In the genomic region with DNA sequence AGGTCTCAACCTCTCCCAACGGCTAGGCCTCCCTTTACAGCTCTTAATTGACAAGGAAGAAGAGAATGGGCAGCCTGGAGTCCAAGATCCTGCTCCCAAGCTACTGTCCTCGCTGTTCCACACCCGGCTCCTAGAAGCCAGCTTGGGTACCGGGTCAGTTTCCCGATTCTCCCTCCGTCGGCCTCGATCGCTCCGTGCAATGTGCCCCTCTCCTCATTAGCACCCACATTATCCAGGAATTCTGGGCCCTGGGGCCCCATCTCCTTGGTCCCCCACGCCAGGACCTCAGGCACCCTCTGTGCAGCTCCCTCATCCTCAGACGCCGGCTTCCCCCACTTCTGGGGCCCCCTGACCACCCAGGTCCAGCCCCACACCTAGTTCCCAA, we compare ENCODE assay signal across 7 cellular contexts. TPM values are rescaled to one million over a fixed set of nuclear protein-coding genes. Genes with fewer than 3 reads are reported as not detected.
DNase-seq lines count a peak whose midpoint lies in the region; ATAC-seq and TF ChIP-seq lines count a peak whose summit lies in the region.

No MANE protein-coding gene starts in this region.

- H3K4me1 ChIP-seq in stomach: peaks cover 27 to 49% (median 42%) of the 10 kb centered on the region in 4 donors

- no peak for TF ChIP-seq CTCF in stomach (IDR thresholded peaks at IDR 0.05)

- H3K4me3 Mint-ChIP-seq in activated CD4-positive, alpha-beta memory T cell treated with anti-CD3 and anti-CD28 coated beads, Interleukin-2, amount 10 ng/mL, durations not matched to agents 7 days and 5 days: peak overlapping the region; percentile 100

- DNase-seq in activated CD4-positive, alpha-beta memory T cell treated with anti-CD3 and anti-CD28 coated beads, Interleukin-2, amount 10 ng/mL, durations not matched to agents 7 days and 5 days: no peak
- DNase-seq in stomach (no peak), hippocampal formation (lab: John Stamatoyannopoulos, UW) (no peak), posterior cingulate gyrus (no peak), SKM-1 treated with dmso at 0.1 percent for 144 hours (lab: John Stamatoyannopoulos, UW; ENCODE audit: unreplicated experiment) (no peak)

- H3K36me3 Mint-ChIP-seq in activated CD4-positive, alpha-beta memory T cell treated with anti-CD3 and anti-CD28 coated beads, Interleukin-2, amount 10 ng/mL, durations not matched to agents 7 days and 5 days (ENCODE audit: low read depth): peaks cover 49% of the 10 kb centered on the region

- peaks cover 27 to 42% (median 35%) of the 10 kb centered on the region in 4 donors for H3K36me3 ChIP-seq in stomach

- POLR2A ChIA-PET in activated CD4-positive, alpha-beta memory T cell treated with anti-CD3 and anti-CD28 coated beads, Interleukin-2, amount 10 ng/mL, durations not matched to agents 7 days and 5 days (lab: Charles Lee): interaction anchor here (0.8 to 4.7 kb wide), 15 partner anchors 10 to 1168 kb away, joined by 3 to 55 read pairs (median 7); a partner anchor contains a TSS

- H3K27me3 ChIP-seq in stomach: no peaks in the 10 kb centered on the region

- TF ChIP-seq POLR2A in stomach (IDR thresholded peaks at IDR 0.05): no peak

- no peak for TF ChIP-seq EP300 in stomach (IDR thresholded peaks at IDR 0.05)

- 0 to 2% (median 0%) methylated on average over 10 to 13 of the region's 13 CpGs for WGBS in stomach, 5 donors

- CTCF ChIA-PET in activated CD4-positive, alpha-beta memory T cell treated with anti-CD3 and anti-CD28 coated beads, Interleukin-2, amount 10 ng/mL, durations not matched to agents 7 days and 5 days (lab: Charles Lee): interaction anchor here (0.6 to 9.9 kb wide), 8 partner anchors 10 to 1562 kb away, joined by 3 to 95 read pairs (median 4); a partner anchor contains a TSS

- H3K27ac Mint-ChIP-seq in activated CD4-positive, alpha-beta memory T cell treated with anti-CD3 and anti-CD28 coated beads, Interleukin-2, amount 10 ng/mL, durations not matched to agents 7 days and 5 days: peak overlapping the region; percentile 99

- ATAC-seq in HG02642 (IDR thresholded peaks at IDR 0.05; ENCODE audit: poor library complexity, unreplicated experiment): peak; percentile 2

- no peaks in the 10 kb centered on the region for H3K9me3 ChIP-seq in stomach

- H3K4me3 ChIP-seq in iPS-11a (ENCODE audit: low read depth, low read length): peak overlapping the region; percentile 89
- peak overlapping the region; percentile 64 to 93 (median 80) for H3K4me3 ChIP-seq in stomach

- peak overlapping the region; percentile 96 to 99 (median 96) for H3K27ac ChIP-seq in stomach

- no peaks in the 10 kb centered on the region for H3K27me3 Mint-ChIP-seq in activated CD4-positive, alpha-beta memory T cell treated with anti-CD3 and anti-CD28 coated beads, Interleukin-2, amount 10 ng/mL, durations not matched to agents 7 days and 5 days

- no peaks in the 10 kb centered on the region for H3K9me3 Mint-ChIP-seq in activated CD4-positive, alpha-beta memory T cell treated with anti-CD3 and anti-CD28 coated beads, Interleukin-2, amount 10 ng/mL, durations not matched to agents 7 days and 5 days

- intact Hi-C loops in stomach (cut with DNase I; ENCODE audit: low total_unique reads): loop anchor here (10.0 kb wide), 1 partner anchor 83 kb away; a partner anchor contains a TSS
- intact Hi-C loops in posterior cingulate gyrus (cut with DNase I): loop anchor here (1.0 to 10.0 kb wide), 2 partner anchors 85 to 457 kb away; a partner anchor contains a TSS

- H3K4me1 Mint-ChIP-seq in activated CD4-positive, alpha-beta memory T cell treated with anti-CD3 and anti-CD28 coated beads, Interleukin-2, amount 10 ng/mL, durations not matched to agents 7 days and 5 days: peaks cover 49% of the 10 kb centered on the region

RNA-seq across cellular contexts. Expression of a gene that starts 0.2 kb away (rescaled TPM):
- 100 to 1,000 TPM; 181 to 182 TPM for total RNA-seq in activated CD4-positive, alpha-beta memory T cell treated with anti-CD3 and anti-CD28 coated beads, Interleukin-2, amount 10 ng/mL, durations not matched to agents 7 days and 5 days
- 100 to 1,000 TPM in 3 of 5 donors, 10 to 100 TPM in 2; 64.8 to 232 (median 139) TPM for total RNA-seq in stomach
- 10 to 100 TPM; 14.1 to 23.6 (median 20.4) TPM for polyA plus RNA-seq in stomach

RNA-seq across cellular contexts. Expression of a gene that starts 0.8 kb away (rescaled TPM):
- total RNA-seq in activated CD4-positive, alpha-beta memory T cell treated with anti-CD3 and anti-CD28 coated beads, Interleukin-2, amount 10 ng/mL, durations not matched to agents 7 days and 5 days: 10 to 100 TPM; 23.1 to 23.6 TPM
- total RNA-seq in stomach: 10 to 100 TPM in 4 of 5 donors, 1 to 10 TPM in 1; 6.7 to 21.6 (median 13.8) TPM
- 10 to 100 TPM in 1 of 3 donors, 1 to 10 TPM in 2; 6.8 to 11.2 (median 8.0) TPM for polyA plus RNA-seq in stomach

RNA-seq across cellular contexts. Expression of a gene that starts 32.5 kb away (rescaled TPM):
- 1 to 10 TPM; 5.2 to 5.8 TPM for total RNA-seq in activated CD4-positive, alpha-beta memory T cell treated with anti-CD3 and anti-CD28 coated beads, Interleukin-2, amount 10 ng/mL, durations not matched to agents 7 days and 5 days
- 1,000 to 10,000 TPM in 4 of 5 donors, 100 to 1,000 TPM in 1; 730 to 3,801 (median 2,320) TPM for total RNA-seq in stomach
- 1,000 to 10,000 TPM in 2 of 3 donors, 100 to 1,000 TPM in 1; 575 to 2,971 (median 1,072) TPM for polyA plus RNA-seq in stomach

RNA-seq across cellular contexts. Expression of a gene that starts 53.1 kb away (rescaled TPM):
- total RNA-seq in activated CD4-positive, alpha-beta memory T cell treated with anti-CD3 and anti-CD28 coated beads, Interleukin-2, amount 10 ng/mL, durations not matched to agents 7 days and 5 days: 10 to 100 TPM; 38.1 to 42.9 TPM
- total RNA-seq in stomach: 100 to 1,000 TPM in 3 of 5 donors, 10 to 100 TPM in 2; 15.1 to 310 (median 132) TPM
- polyA plus RNA-seq in stomach: 10 to 100 TPM; 16.9 to 39.4 (median 24.3) TPM

RNA-seq across cellular contexts. Expression of a gene that starts 59.5 kb away (rescaled TPM):
- total RNA-seq in activated CD4-positive, alpha-beta memory T cell treated with anti-CD3 and anti-CD28 coated beads, Interleukin-2, amount 10 ng/mL, durations not matched to agents 7 days and 5 days: 1 to 10 TPM; 4.9 to 5.6 TPM
- total RNA-seq in stomach: 1 to 10 TPM; 1.8 to 7.6 (median 5.5) TPM
- polyA plus RNA-seq in stomach: 1 to 10 TPM; 1.5 to 8.0 (median 2.9) TPM

Comparison
In these comparisons a context has a peak if more than half of its experiments do, and no peak if none do; other contexts are left out.
1. RNA of a gene that starts 32.5 kb away (total RNA-seq): 730 to 3,801 TPM in stomach; 5.2 to 5.8 TPM in activated CD4-positive, alpha-beta memory T cell treated with anti-CD3 and anti-CD28 coated beads, Interleukin-2, amount 10 ng/mL, durations not matched to agents 7 days and 5 days; every median in the first group is over 100 times any median in the second.